12 cellular contexts compared by ENCODE assay signal in the genomic region with DNA sequence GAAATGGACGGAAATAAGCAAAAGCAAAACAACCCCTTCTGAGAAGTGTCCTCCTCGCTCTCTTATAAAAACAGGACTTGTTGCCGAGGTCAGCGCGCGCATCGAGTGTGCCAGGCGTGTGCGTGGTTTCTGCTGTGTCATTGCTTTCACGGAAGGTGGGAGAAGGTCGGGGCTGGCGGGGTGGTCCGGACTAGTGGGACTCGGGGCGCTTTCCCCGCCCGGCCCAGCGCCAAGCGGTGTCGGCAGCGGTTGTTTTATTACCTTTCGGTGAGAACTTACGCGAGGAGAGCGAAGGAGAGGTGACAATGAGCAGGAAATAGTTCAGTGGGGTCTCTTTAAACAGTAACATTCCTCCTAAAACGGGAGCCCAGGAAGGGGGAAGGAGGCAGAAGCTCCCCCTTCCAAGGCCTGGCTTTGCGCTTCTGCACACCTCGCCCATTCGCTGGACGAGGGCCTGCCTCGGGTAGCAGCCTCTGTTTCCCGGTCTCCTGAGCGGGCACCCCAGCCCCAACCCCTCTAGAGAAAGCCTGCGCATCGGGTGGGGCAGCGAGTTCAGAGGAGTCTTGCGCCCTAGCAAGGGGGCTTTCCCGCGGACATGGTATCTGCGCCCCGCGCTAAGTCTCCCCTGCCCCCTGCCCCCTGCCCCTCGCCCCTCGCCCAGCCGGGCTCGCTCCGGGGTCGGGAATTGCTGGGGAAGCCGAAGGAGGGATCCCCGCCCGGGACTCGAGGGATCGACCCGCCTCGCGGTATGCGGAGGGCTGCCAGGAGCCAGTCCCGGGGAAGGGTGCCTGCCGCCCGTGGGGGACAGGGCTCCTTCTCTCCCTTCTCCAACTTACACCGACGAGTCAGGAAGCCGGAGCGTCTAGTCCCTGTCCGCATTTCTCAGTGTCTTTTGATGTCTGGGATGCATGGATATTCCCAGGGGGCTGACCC. TPM values are rescaled to one million over a fixed set of nuclear protein-coding genes. Genes with fewer than 3 reads are reported as not detected.
DNase-seq lines count a peak whose midpoint lies in the region; ATAC-seq, FAIRE-seq and TF ChIP-seq lines count a peak whose summit lies in the region.
"Had no signal": no experiment of that assay in that cellular context is flagged by ENCODE, and none has a peak within 500 bp of the region (broad histone marks: within the 10 kb centered on the region; RNA-seq: fewer than 3 reads in every experiment).

No MANE protein-coding gene starts in this region.

- CTCF ChIA-PET in HEK293T (lab: Yijun Ruan, JAX) = no interaction called here

- DNase-seq in activated T-cell treated with anti-CD3 and anti-CD28 coated beads, Interleukin-2, amount 50 U/mL, for 4 hours = no peak
- no peak for DNase-seq in activated T-cell treated with anti-CD3 and anti-CD28 coated beads for 4 hours
- DNase-seq in activated T-helper 2 cell treated with anti-CD3 and anti-CD28 coated beads, Interferon-gamma antibody, Interleukin-2, Interleukin-4, amounts not matched to agents 10 μg/mL and 5 μg/mL and 100 μg/mL, durations not matched to agents 14 hours and 24 hours and 36 hours (ENCODE audit: low spot score) = no peak
- no peak for DNase-seq in memory B cell (ENCODE audit: low spot score in 2 of 2)
- no peak for DNase-seq in HTR-8/SVneo (ENCODE audit: insufficient read length, low spot score)
- no peak for DNase-seq in HEK293T (ENCODE audit: extremely low spot score)
- DNase-seq: NCI-H1436 had no signal

- H3K4me1 Mint-ChIP-seq in activated T-cell treated with anti-CD3 and anti-CD28 coated beads, Interleukin-2, amount 50 U/mL, for 4 hours (ENCODE audit: low read depth) = peaks cover 16% of the 10 kb centered on the region
- H3K4me1 Mint-ChIP-seq in activated T-helper 2 cell treated with anti-CD3 and anti-CD28 coated beads, Interferon-gamma antibody, Interleukin-2, Interleukin-4, amounts not matched to agents 10 μg/mL and 5 μg/mL and 100 μg/mL, durations not matched to agents 14 hours and 24 hours and 36 hours (ENCODE audit: low read depth) = peaks cover 5% of the 10 kb centered on the region
- H3K4me1 Mint-ChIP-seq in memory B cell = peaks cover 6% of the 10 kb centered on the region

- no peak overlapping the region for H3K27ac ChIP-seq in subcutaneous abdominal adipose tissue (ENCODE audit: low read depth, low read length)
- H3K27ac ChIP-seq: BLaER1, SK-N-MC, skin epidermis had no signal

- peaks cover 61% of the 10 kb centered on the region for H3K27me3 Mint-ChIP-seq in activated T-cell treated with anti-CD3 and anti-CD28 coated beads, Interleukin-2, amount 50 U/mL, for 4 hours (ENCODE audit: low read depth)
- H3K27me3 Mint-ChIP-seq in activated T-helper 2 cell treated with anti-CD3 and anti-CD28 coated beads, Interferon-gamma antibody, Interleukin-2, Interleukin-4, amounts not matched to agents 10 μg/mL and 5 μg/mL and 100 μg/mL, durations not matched to agents 14 hours and 24 hours and 36 hours (ENCODE audit: low read depth) = peaks cover 52% of the 10 kb centered on the region
- peaks cover 25% of the 10 kb centered on the region for H3K27me3 Mint-ChIP-seq in memory B cell

- no peaks in the 10 kb centered on the region for H3K9me3 ChIP-seq in subcutaneous abdominal adipose tissue (ENCODE audit: control insufficient read depth in 5 of 5, low read length in 5 of 5)

- H3K27me3 ChIP-seq in subcutaneous abdominal adipose tissue (ENCODE audit: control insufficient read depth in 5 of 5, insufficient read depth in 4 of 5, low read length in 5 of 5) = peaks cover 37 to 72% (median 54%) of the 10 kb centered on the region in 5 donors
- H3K27me3 ChIP-seq: BLaER1 had no signal

- H3K9ac ChIP-seq in subcutaneous abdominal adipose tissue (ENCODE audit: low read length in 5 of 5) = no peak overlapping the region
- H3K9ac ChIP-seq: BLaER1 had no signal

- H3K4me3 ChIP-seq in subcutaneous abdominal adipose tissue (ENCODE audit: low read depth in 1 of 5, low read length in 5 of 5) = peak overlapping the region in 4 of 5 donors; percentile 47 to 59 (median 55)
- H3K4me3 ChIP-seq: BLaER1, SK-N-MC had no signal

- H3K36me3 Mint-ChIP-seq in activated T-cell treated with anti-CD3 and anti-CD28 coated beads, Interleukin-2, amount 50 U/mL, for 4 hours (ENCODE audit: insufficient read depth) = no peaks in the 10 kb centered on the region
- H3K36me3 Mint-ChIP-seq in activated T-helper 2 cell treated with anti-CD3 and anti-CD28 coated beads, Interferon-gamma antibody, Interleukin-2, Interleukin-4, amounts not matched to agents 10 μg/mL and 5 μg/mL and 100 μg/mL, durations not matched to agents 14 hours and 24 hours and 36 hours (ENCODE audit: low read depth) = peaks cover 3% of the 10 kb centered on the region
- no peaks in the 10 kb centered on the region for H3K36me3 Mint-ChIP-seq in memory B cell

- FAIRE-seq in HTR-8/SVneo (lab: Jason Lieb, UNC) = no peak

- H3K9me3 Mint-ChIP-seq in activated T-cell treated with anti-CD3 and anti-CD28 coated beads, Interleukin-2, amount 50 U/mL, for 4 hours = no peaks in the 10 kb centered on the region
- no peaks in the 10 kb centered on the region for H3K9me3 Mint-ChIP-seq in activated T-helper 2 cell treated with anti-CD3 and anti-CD28 coated beads, Interferon-gamma antibody, Interleukin-2, Interleukin-4, amounts not matched to agents 10 μg/mL and 5 μg/mL and 100 μg/mL, durations not matched to agents 14 hours and 24 hours and 36 hours
- no peaks in the 10 kb centered on the region for H3K9me3 Mint-ChIP-seq in memory B cell

- no peak for ATAC-seq in activated T-cell treated with anti-CD3 and anti-CD28 coated beads, Interleukin-2, amount 50 U/mL, for 4 hours
- no peak for ATAC-seq in memory B cell (ENCODE audit: low read depth)
- ATAC-seq in HG03571 (IDR thresholded peaks at IDR 0.05; ENCODE audit: unreplicated experiment) = no peak

- intact Hi-C loops in activated T-helper 2 cell treated with anti-CD3 and anti-CD28 coated beads, Interferon-gamma antibody, Interleukin-2, Interleukin-4, amounts not matched to agents 10 μg/mL and 5 μg/mL and 100 μg/mL, durations not matched to agents 14 hours and 24 hours and 36 hours (cut with micrococcal nuclease) = loop anchor here (2.0 to 10.0 kb wide), 3 partner anchors 162 to 507 kb away; partner anchors contain the start of gene PDE10A

- POLR2A ChIA-PET in HEK293T (lab: Yijun Ruan, JAX) = no interaction called here

- no peak overlapping the region for H3K27ac Mint-ChIP-seq in activated T-helper 2 cell treated with anti-CD3 and anti-CD28 coated beads, Interferon-gamma antibody, Interleukin-2, Interleukin-4, amounts not matched to agents 10 μg/mL and 5 μg/mL and 100 μg/mL, durations not matched to agents 14 hours and 24 hours and 36 hours
- peak overlapping the region; percentile 32 for H3K27ac Mint-ChIP-seq in memory B cell

- peak overlapping the region; percentile 78 for H3K4me3 Mint-ChIP-seq in activated T-cell treated with anti-CD3 and anti-CD28 coated beads, Interleukin-2, amount 50 U/mL, for 4 hours
- peak overlapping the region; percentile 38 for H3K4me3 Mint-ChIP-seq in activated T-helper 2 cell treated with anti-CD3 and anti-CD28 coated beads, Interferon-gamma antibody, Interleukin-2, Interleukin-4, amounts not matched to agents 10 μg/mL and 5 μg/mL and 100 μg/mL, durations not matched to agents 14 hours and 24 hours and 36 hours (ENCODE audit: low read depth)
- H3K4me3 Mint-ChIP-seq in memory B cell = peak overlapping the region; percentile 84

- H3K36me3 ChIP-seq in subcutaneous abdominal adipose tissue (ENCODE audit: control insufficient read depth in 5 of 5, insufficient read depth in 5 of 5, low read length in 5 of 5) = no peaks in the 10 kb centered on the region
- H3K36me3 ChIP-seq: BLaER1 had no signal

- H3K4me1 ChIP-seq in subcutaneous abdominal adipose tissue (ENCODE audit: control insufficient read depth in 5 of 5, insufficient read depth in 5 of 5, low read length in 5 of 5) = peaks cover 0 to 33% (median 26%) of the 10 kb centered on the region in 5 donors

TF ChIP-seq in HEK293T, 16 proteins besides CTCF, POLR2A, EP300 and RAD21:
- TF ChIP-seq FOXM1 (IDR thresholded peaks at IDR 0.05; ENCODE audit: borderline replicate concordance) (no peak), TARDBP (IDR thresholded peaks at IDR 0.05) (no peak), ELF4 (IDR thresholded peaks at IDR 0.05) (no peak)

RNA-seq across cellular contexts. Expression of gene TBXT, which starts 1.2 kb away (rescaled TPM):
- total RNA-seq in activated T-cell treated with anti-CD3 and anti-CD28 coated beads, Interleukin-2, amount 50 U/mL, for 4 hours = not detected
- total RNA-seq in activated T-helper 2 cell treated with anti-CD3 and anti-CD28 coated beads, Interferon-gamma antibody, Interleukin-2, Interleukin-4, amounts not matched to agents 10 μg/mL and 5 μg/mL and 100 μg/mL, durations not matched to agents 14 hours and 24 hours and 36 hours = not detected in 2 replicates
